In the genomic region with DNA sequence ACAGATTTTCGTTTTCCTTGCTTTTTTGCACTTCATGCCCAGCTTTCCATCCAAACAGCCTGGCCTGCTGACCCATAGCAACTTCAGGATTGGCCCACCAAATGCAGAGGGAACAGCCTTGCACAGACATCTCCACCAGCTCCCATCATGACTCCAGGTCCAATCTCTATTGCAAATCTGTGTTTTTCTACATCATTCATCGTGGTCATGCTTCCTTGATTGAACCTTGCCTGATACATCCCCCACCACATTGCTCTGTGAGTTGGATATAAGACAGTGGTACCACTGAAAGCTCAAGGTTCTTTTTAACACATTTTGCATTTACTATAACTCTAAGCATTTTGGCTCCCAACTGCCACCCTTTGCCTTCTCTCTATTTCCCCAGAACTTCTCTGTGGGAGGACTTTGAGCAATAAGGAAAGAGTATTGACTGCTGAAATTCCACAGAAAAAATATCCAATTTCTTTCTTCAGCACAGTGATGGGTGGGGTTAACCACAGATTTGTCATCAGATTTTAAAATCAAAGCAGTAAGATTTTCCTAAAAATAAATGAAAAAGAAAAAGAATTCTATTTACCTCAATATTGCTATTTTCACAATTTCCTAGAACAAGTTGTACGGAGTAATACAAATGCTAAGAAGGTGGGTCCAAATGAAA, we compare ENCODE assay signal across 14 cellular contexts.
A peak's percentile ranks its signal among the peaks of the same experiment; 100 is the strongest.
DNase-seq lines count a peak whose midpoint lies in the region; ATAC-seq and TF ChIP-seq lines count a peak whose summit lies in the region.
"Had no signal": no experiment of that assay in that cellular context is flagged by ENCODE, and none has a peak within 500 bp of the region (broad histone marks: within the 10 kb centered on the region; RNA-seq: fewer than 3 reads in every experiment).

No MANE protein-coding gene starts in this region.

- H3K4me3 ChIP-seq in heart right ventricle (no peak overlapping the region), right atrium auricular region (no peak overlapping the region)
- H3K4me3 ChIP-seq: neural progenitor cell had no signal

- WGBS in heart right ventricle, 2 donors = 57 to 67% methylated on average over 3 of the region's 3 CpGs

- no peaks in the 10 kb centered on the region for H3K9me3 ChIP-seq in heart right ventricle
- H3K9me3 ChIP-seq in right atrium auricular region = no peaks in the 10 kb centered on the region

- H3K4me1 ChIP-seq in heart right ventricle (peaks cover 0 to 41% (median 29%) of the 10 kb centered on the region in 9 donors), right atrium auricular region (peaks cover 0 to 39% of the 10 kb centered on the region in 2 donors)
- H3K4me1 ChIP-seq: neural progenitor cell had no signal

- ATAC-seq in heart right ventricle (peak in 1 of 8 donors; percentile 6), left cardiac atrium (no peak), sciatic nerve (peak; percentile 50), HG03108 (IDR thresholded peaks at IDR 0.05; ENCODE audit: unreplicated experiment) (no peak), HG02610 (IDR thresholded peaks at IDR 0.05; ENCODE audit: unreplicated experiment) (no peak)

- H3K27me3 ChIP-seq in heart right ventricle = no peaks in the 10 kb centered on the region
- H3K27me3 ChIP-seq in right atrium auricular region = no peaks in the 10 kb centered on the region
- H3K27me3 ChIP-seq: neural progenitor cell had no signal

- H3K36me3 ChIP-seq in heart right ventricle (no peaks in the 10 kb centered on the region), right atrium auricular region (no peaks in the 10 kb centered on the region)
- H3K36me3 ChIP-seq: neural progenitor cell had no signal

- intact Hi-C loops in heart right ventricle (cut with DNase I) = loop anchor here in 5 of 10 donors (5.0 to 10.0 kb wide), 7 partner anchors 42 to 495 kb away; no protein-coding TSS in a partner anchor
- intact Hi-C loops in left cardiac atrium (cut with DNase I) = no loop called here
- intact Hi-C loops in sciatic nerve (cut with DNase I) = no loop called here

- DNase-seq in heart right ventricle (no peak), left cardiac atrium (no peak), right atrium auricular region (ENCODE audit: low spot score) (no peak), sciatic nerve (ENCODE audit: low spot score) (no peak), retina (no peak)
- DNase-seq in activated CD4-positive, alpha-beta T cell treated with anti-CD3 and anti-CD28 coated beads for 4 hours = no peak
- DNase-seq: activated CD4-positive, alpha-beta T cell treated with anti-CD3 and anti-CD28 coated beads for 36 hours; activated gamma-delta T cell treated with Interleukin-2 at 50 U/mL for 16 hours; DMS 273 treated with DMSO at 0.1 percent for 48 hours; NCI-H1092; NCI-H526 had no signal

- TF ChIP-seq CTCF in heart right ventricle (IDR thresholded peaks at IDR 0.05) (no peak), right atrium auricular region (IDR thresholded peaks at IDR 0.05) (no peak)

- H3K27ac ChIP-seq in heart right ventricle (peak overlapping the region in 7 of 10 donors; percentile 45 to 88 (median 59)), right atrium auricular region (peak overlapping the region; percentile 77 to 84)
- H3K27ac ChIP-seq: neural progenitor cell had no signal
